In genomic region chr19:1113278-1113985, GRCh38 we compare ENCODE assay signal across 8 cellular contexts. TPM values are rescaled to one million over a fixed set of nuclear protein-coding genes. Genes with fewer than 3 reads are reported as not detected.
DNase-seq lines count a peak whose midpoint lies in the region; ATAC-seq, FAIRE-seq and TF ChIP-seq lines count a peak whose summit lies in the region.

No MANE protein-coding gene starts in this region.

- H3K4me1 Mint-ChIP-seq in chondrocyte (ENCODE audit: low read depth), result peaks cover 6% of the 10 kb centered on the region

- H3K9me3 ChIP-seq in BLaER1 treated with 17β-estradiol and CSF1 and Interleukin-3, amounts not matched to agents 10 nM and 100 nM (replicated peaks in 1 of 11), result no peaks in the 10 kb centered on the region

- no peak overlapping the region for H3K4me3 Mint-ChIP-seq in chondrocyte (ENCODE audit: unreplicated experiment)

- peak overlapping the region; percentile 50 to 88 (median 70) for H3K4me2 ChIP-seq in BLaER1 treated with 17β-estradiol and CSF1 and Interleukin-3, amounts not matched to agents 10 nM and 100 nM

- H3K27ac Mint-ChIP-seq in chondrocyte (ENCODE audit: unreplicated experiment), result peak overlapping the region; percentile 59

- H3K36me3 ChIP-seq in BLaER1 treated with 17β-estradiol and CSF1 and Interleukin-3, amounts not matched to agents 10 nM and 100 nM, result peaks cover 49 to 93% (median 78%) of the 10 kb centered on the region in 11 experiments

- peak; percentile 98 for TF ChIP-seq CTCF in chondrocyte (IDR thresholded peaks at IDR 0.05)

- 0 out of 20 replicates have a peak overlapping the region, but pooled peaks of 1 of the 10 experiments have one; percentile 9 for H3K4me3 ChIP-seq in BLaER1 treated with 17β-estradiol and CSF1 and Interleukin-3, amounts not matched to agents 10 nM and 100 nM

- H3K9ac ChIP-seq in BLaER1 treated with 17β-estradiol and CSF1 and Interleukin-3, amounts not matched to agents 10 nM and 100 nM, result peak overlapping the region; percentile 1 to 70 (median 33); a peak in 10 of 22 replicates

- H3K27ac ChIP-seq in BLaER1 treated with 17β-estradiol and CSF1 and Interleukin-3, amounts not matched to agents 10 nM and 100 nM, result peak overlapping the region in 7 of 11 experiments; percentile 12 to 47 (median 40); a peak in 8 of 22 replicates

- H3K36me3 Mint-ChIP-seq in chondrocyte (ENCODE audit: low read depth), result peaks cover 2% of the 10 kb centered on the region

- H3K27me3 Mint-ChIP-seq in chondrocyte (ENCODE audit: low read depth), result no peaks in the 10 kb centered on the region

- ATAC-seq in GM18909 (IDR thresholded peaks at IDR 0.05; ENCODE audit: poor library complexity, unreplicated experiment), result no peak

- H3K9me3 Mint-ChIP-seq in chondrocyte (ENCODE audit: low read depth), result no peaks in the 10 kb centered on the region

- no peaks in the 10 kb centered on the region for H3K27me3 ChIP-seq in BLaER1 treated with 17β-estradiol and CSF1 and Interleukin-3, amounts not matched to agents 10 nM and 100 nM

- H4K20me1 ChIP-seq in BLaER1 treated with 17β-estradiol and CSF1 and Interleukin-3, amounts not matched to agents 10 nM and 100 nM, result peaks cover 30 to 100% (median 47%) of the 10 kb centered on the region in 11 experiments; a peak in 21 of 22 replicates

- DNase-seq in H54 (ENCODE audit: insufficient read length, low spot score) (peak; percentile 99), NCI-H226 (peak; percentile 76), chondrocyte (ENCODE audit: low spot score) (no peak), left kidney (ENCODE audit: low read depth, low spot score) (peak; percentile 97)
- peak; percentile 80 to 84 for DNase-seq in activated CD4-positive, alpha-beta T cell treated with anti-CD3 and anti-CD28 coated beads for 4 hours
- DNase-seq in stimulated activated CD4-positive, alpha-beta T cell treated with anti-CD3 and anti-CD28 coated beads, Interleukin-1b, Interleukin-23, amount 100 ng/mL, for 1 hour (ENCODE audit: low read depth in 2 of 2), result peak; percentile 58 to 73

- H3K4me1 ChIP-seq in BLaER1 treated with 17β-estradiol and CSF1 and Interleukin-3, amounts not matched to agents 10 nM and 100 nM, result peaks cover 11 to 33% (median 25%) of the 10 kb centered on the region in 10 experiments

- peak; percentile 72 for FAIRE-seq in H54 (lab: Jason Lieb, UNC)

- no peak for TF ChIP-seq POLR2A in H54 (IDR thresholded peaks at IDR 0.05; ENCODE audit: low read depth, low read length)

RNA-seq across cellular contexts. Expression of gene GPX4, which starts 9.6 kb away (rescaled TPM):
- 240 to 246 TPM (median 245 TPM) in 3 replicates for total RNA-seq in chondrocyte

RNA-seq across cellular contexts. Expression of gene POLR2E, which starts 18.3 kb away (rescaled TPM):
- 110 to 119 TPM (median 113 TPM) in 3 replicates for total RNA-seq in chondrocyte

RNA-seq across cellular contexts. Expression of gene ARHGAP45, which starts 46.5 kb away (rescaled TPM):
- total RNA-seq in chondrocyte, result 0.57 to 1.6 TPM (median 1.0 TPM) in 3 replicates
